Comparison of ENCODE assay signal across 11 cellular contexts in genomic region chr2:144099746-144100438, GRCh38.
A peak's percentile ranks its signal among the peaks of the same experiment; 100 is the strongest.
DNase-seq lines count a peak whose midpoint lies in the region; ATAC-seq and TF ChIP-seq lines count a peak whose summit lies in the region.
"Had no signal": no experiment of that assay in that cellular context is flagged by ENCODE, and none has a peak within 500 bp of the region (broad histone marks: within the 10 kb centered on the region; RNA-seq: fewer than 3 reads in every experiment).

No MANE protein-coding gene starts in this region.

- peaks cover 0 to 11% (median 0%) of the 10 kb centered on the region in 3 donors for H3K36me3 ChIP-seq in tibial artery
- H3K36me3 ChIP-seq: adrenal gland had no signal

- peak; percentile 12 for DNase-seq in NCI-H1436 (lab: John Stamatoyannopoulos, UW)
- no peak for DNase-seq in NCI-H1436 treated with DMSO at 0.1 percent for 48 hours (lab: John Stamatoyannopoulos, UW)
- DNase-seq in M059J (ENCODE audit: low read depth), result peak; percentile 90
- peak; percentile 46 for DNase-seq in dermis blood vessel endothelial cell
- peak; percentile 96 for DNase-seq in renal cortical epithelial cell (ENCODE audit: low read depth)
- no peak for DNase-seq in tibial artery
- no peak for DNase-seq in posterior vena cava (ENCODE audit: low spot score)
- no peak for DNase-seq in naive thymus-derived CD8-positive, alpha-beta T cell
- DNase-seq: adrenal gland, testis had no signal

- no peak for TF ChIP-seq CTCF in tibial artery (IDR thresholded peaks at IDR 0.05)

- no peak overlapping the region for H3K27ac ChIP-seq in tibial artery
- H3K27ac ChIP-seq: adrenal gland, testis had no signal

- POLR2A ChIA-PET in naive thymus-derived CD8-positive, alpha-beta T cell (lab: Charles Lee), result no interaction called here

- H3K4me1 ChIP-seq in tibial artery, result no peaks in the 10 kb centered on the region
- H3K4me1 ChIP-seq: adrenal gland, testis had no signal

- intact Hi-C loops in tibial artery (cut with DNase I; ENCODE audit: low total_unique reads) (no loop called here), posterior vena cava (cut with DNase I) (loop anchor here in 1 of 2 donors (10.0 kb wide), 1 partner anchor 745 kb away; no protein-coding TSS in a partner anchor)

- no peaks in the 10 kb centered on the region for H3K27me3 Mint-ChIP-seq in naive thymus-derived CD8-positive, alpha-beta T cell

- ATAC-seq in naive thymus-derived CD8-positive, alpha-beta T cell, result no peak

- peaks cover 0 to 12% (median 0%) of the 10 kb centered on the region in 3 donors for H3K9me3 ChIP-seq in tibial artery
- H3K9me3 ChIP-seq: adrenal gland, testis had no signal

- H3K4me1 Mint-ChIP-seq in naive thymus-derived CD8-positive, alpha-beta T cell, result peaks cover 0 to 4% (median 0%) of the 10 kb centered on the region in 4 donors

- H3K4me3 ChIP-seq in tibial artery, result no peak overlapping the region
- H3K4me3 ChIP-seq: adrenal gland, testis had no signal

- H3K27ac Mint-ChIP-seq in naive thymus-derived CD8-positive, alpha-beta T cell, result peak overlapping the region in 1 of 10 donors; percentile 18
- H3K27ac Mint-ChIP-seq: T-helper 1 cell treated with Interleukin-12 subunit alpha and Interleukin-12 subunit beta and Interleukin-4 antibody, amounts not matched to agents 30 μg/mL and 1 μg/mL, for 36 hours had no signal

- H3K9me3 Mint-ChIP-seq in naive thymus-derived CD8-positive, alpha-beta T cell, result peaks cover 2 to 14% (median 8%) of the 10 kb centered on the region in 9 donors

- no peaks in the 10 kb centered on the region for H3K27me3 ChIP-seq in tibial artery
- H3K27me3 ChIP-seq: adrenal gland, testis had no signal

- peaks cover 3 to 11% (median 4%) of the 10 kb centered on the region in 3 donors for H3K36me3 Mint-ChIP-seq in naive thymus-derived CD8-positive, alpha-beta T cell

- H3K4me3 Mint-ChIP-seq in naive thymus-derived CD8-positive, alpha-beta T cell, result no peak overlapping the region
- H3K4me3 Mint-ChIP-seq: T-helper 1 cell treated with Interleukin-12 subunit alpha and Interleukin-12 subunit beta and Interleukin-4 antibody, amounts not matched to agents 30 μg/mL and 1 μg/mL, for 36 hours had no signal

Comparison
In these comparisons a context has a peak if more than half of its experiments do, and no peak if none do; other contexts are left out.
1. DNase-seq: peak in NCI-H1436 (single experiment), M059J (single experiment), dermis blood vessel endothelial cell (single experiment) and renal cortical epithelial cell (single experiment); none in NCI-H1436 treated with DMSO at 0.1 percent for 48 hours (single experiment), tibial artery (0 of 2), posterior vena cava (single experiment) and naive thymus-derived CD8-positive, alpha-beta T cell (0 of 10).